17 cellular contexts compared by ENCODE assay signal in genomic region chr16:51591480-51591879, GRCh38.
"Had no signal": no experiment of that assay in that cellular context is flagged by ENCODE, and none has a peak within 500 bp of the region (broad histone marks: within the 10 kb centered on the region; RNA-seq: fewer than 3 reads in every experiment).

No MANE protein-coding gene starts in this region.

- H3K27me3 ChIP-seq: body of pancreas, right atrium auricular region had no signal

- H3K9me3 ChIP-seq: body of pancreas, esophagus muscularis mucosa, prostate gland, right atrium auricular region had no signal

- H3K27ac ChIP-seq: body of pancreas, esophagus muscularis mucosa, prostate gland, right atrium auricular region, VCaP had no signal

- H3K4me1 ChIP-seq: esophagus muscularis mucosa, prostate gland, right atrium auricular region had no signal

- DNase-seq: activated CD4-positive, alpha-beta T cell treated with anti-CD3 and anti-CD28 coated beads, Interleukin-2, amount 50 U/mL, for 1 hour; activated CD4-positive, CD25-positive, alpha-beta regulatory T cell treated with anti-CD3 and anti-CD28 coated beads, Interleukin-2, amount 50 U/mL, for 72 hours; activated gamma-delta T cell treated with Interleukin-2 at 50 U/mL for 16 hours; activated T-cell treated with anti-CD3 and anti-CD28 coated beads, Interleukin-2, amount 50 U/mL, for 1 hour; anterior cingulate cortex; effector CD4-positive, alpha-beta T cell; glutamatergic neuron; hypothalamus; mesenchymal stem cell; stimulated activated CD4-positive, alpha-beta T cell treated with anti-CD3 and anti-CD28 coated beads, Interleukin-12 subunit alpha, Interleukin-12 subunit beta, amount 100 ng/mL, for 4 hours; stimulated activated CD4-positive, alpha-beta T cell treated with anti-CD3 and anti-CD28 coated beads, Interleukin-4, amount 100 ng/mL, for 4 hours; stimulated activated naive CD8-positive, alpha-beta T cell treated with anti-CD3 and anti-CD28 coated beads, Interleukin-15, Interleukin-2, amounts not matched to agents 100 U/mL and 50 U/mL, for 24 hours had no signal

- ATAC-seq: body of pancreas; stimulated activated naive CD8-positive, alpha-beta T cell treated with anti-CD3 and anti-CD28 coated beads, Interleukin-15, Interleukin-2, amounts not matched to agents 100 U/mL and 50 U/mL, for 24 hours had no signal

- H3K36me3 ChIP-seq: esophagus muscularis mucosa, prostate gland, right atrium auricular region had no signal

- H3K4me3 ChIP-seq: body of pancreas, esophagus muscularis mucosa, prostate gland, right atrium auricular region had no signal
